In the genomic region with DNA sequence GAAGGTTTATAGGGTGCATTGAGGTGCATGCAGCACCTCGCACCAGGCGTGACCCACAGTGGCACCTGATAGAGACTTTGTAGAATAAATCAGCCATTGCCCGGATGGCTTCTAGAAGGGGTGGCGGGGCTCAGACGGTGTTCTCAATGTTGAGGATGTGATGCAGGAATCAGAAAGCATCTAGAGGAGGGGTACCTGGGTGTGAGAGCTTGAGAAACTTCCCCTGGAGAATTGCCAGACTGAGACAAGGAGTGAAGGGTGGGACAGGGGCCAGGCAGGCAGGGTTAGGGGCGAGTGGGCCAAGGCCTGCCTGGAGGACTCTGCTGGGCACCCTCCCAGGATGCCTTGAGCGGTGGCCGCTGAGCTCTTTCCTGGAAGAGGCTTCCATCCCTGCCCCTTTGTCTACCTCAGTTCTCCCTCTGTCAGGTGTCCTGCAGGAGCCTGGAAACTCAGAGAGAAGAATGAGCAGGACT, we compare ENCODE assay signal across 12 cellular contexts. TPM values are rescaled to one million over a fixed set of nuclear protein-coding genes. Genes with fewer than 3 reads are reported as not detected.
DNase-seq lines count a peak whose midpoint lies in the region; ATAC-seq and TF ChIP-seq lines count a peak whose summit lies in the region.
"Had no signal": no experiment of that assay in that cellular context is flagged by ENCODE, and none has a peak within 500 bp of the region (broad histone marks: within the 10 kb centered on the region; RNA-seq: fewer than 3 reads in every experiment).

No MANE protein-coding gene starts in this region.

- H2BK12ac ChIP-seq in trophoblast cell (ENCODE audit: low read length), result peak overlapping the region; percentile 84

- intact Hi-C loops in Calu3 (cut with micrococcal nuclease; ENCODE audit: unreplicated experiment) (no loop called here), PC-9 (cut with micrococcal nuclease; ENCODE audit: unreplicated experiment) (no loop called here)

- peak overlapping the region; percentile 34 for H2BK120ac ChIP-seq in trophoblast cell (ENCODE audit: insufficient read depth, low read length, poor library complexity)

- H3K4me3 ChIP-seq in PC-9, result peak overlapping the region; percentile 76; the same call in 1 of the 2 replicates
- peak overlapping the region; percentile 69 for H3K4me3 ChIP-seq in epithelial cell of esophagus (ENCODE audit: low read length)
- no peak overlapping the region for H3K4me3 ChIP-seq in trophoblast cell (ENCODE audit: low read depth, low read length)
- H3K4me3 ChIP-seq: BLaER1 treated with 17β-estradiol and CSF1 and Interleukin-3, amounts not matched to agents 10 nM and 100 nM had no signal

- H3K4ac ChIP-seq in trophoblast cell (ENCODE audit: low read depth, low read length), result peak overlapping the region; percentile 51

- H3K27me3 ChIP-seq in PC-9 (ENCODE audit: insufficient read depth, low read depth), result no peaks in the 10 kb centered on the region
- H3K27me3 ChIP-seq in trophoblast cell (ENCODE audit: insufficient read depth, low read length), result no peaks in the 10 kb centered on the region
- H3K27me3 ChIP-seq: BLaER1 treated with 17β-estradiol and CSF1 and Interleukin-3, amounts not matched to agents 10 nM and 100 nM had no signal

- TF ChIP-seq CTCF in Calu3 (IDR thresholded peaks at IDR 0.05; ENCODE audit: unreplicated experiment) (no peak), PC-9 (conservative IDR thresholded peaks at IDR 0.05) (no peak), epithelial cell of esophagus (IDR thresholded peaks at IDR 0.05; ENCODE audit: insufficient read depth, low read depth, low read length, missing control alignments) (no peak)

- H3K27ac Mint-ChIP-seq in Calu3 (ENCODE audit: unreplicated experiment) (peak overlapping the region; percentile 96), T-helper 17 cell (no peak overlapping the region)

- WGBS in trophoblast cell (ENCODE audit: extremely low coverage, insufficient coverage, insufficient read length), result no CpG with 5 or more reads among the region's 8 CpGs

- H3F3A ChIP-seq in PC-9 (ENCODE audit: insufficient read depth, low read depth), result peaks cover 66% of the 10 kb centered on the region

- TSS peak; percentile 19 for BruUV-seq in Calu3 (replicated peaks; lab: Mats Ljungman, UMichigan)
- TSS peak; percentile 41 for BruUV-seq in PC-9 (replicated peaks; lab: Mats Ljungman, UMichigan)

- H3K27me3 Mint-ChIP-seq in Calu3 (ENCODE audit: unreplicated experiment) (no peaks in the 10 kb centered on the region), T-helper 17 cell (no peaks in the 10 kb centered on the region)

- H3K23ac ChIP-seq in trophoblast cell (ENCODE audit: low read length), result no peak overlapping the region

- H3K4me3 Mint-ChIP-seq in Calu3 (ENCODE audit: low read depth, unreplicated experiment) (peak overlapping the region; percentile 90), T-helper 17 cell (no peak overlapping the region)

- no peak overlapping the region for H3K9ac ChIP-seq in trophoblast cell (ENCODE audit: low read length)

- peaks cover 51% of the 10 kb centered on the region for H3K79me1 ChIP-seq in trophoblast cell (ENCODE audit: low read length)

- H4K8ac ChIP-seq in trophoblast cell (ENCODE audit: low read depth, low read length), result peak overlapping the region; percentile 70

- peak overlapping the region; percentile 65 for H2AK5ac ChIP-seq in trophoblast cell (ENCODE audit: low read length)

- H3K79me2 ChIP-seq in PC-9 (ENCODE audit: low read depth) (peaks cover 33% of the 10 kb centered on the region), trophoblast cell (ENCODE audit: control insufficient read depth, insufficient read depth, low read length, poor library complexity) (peaks cover 13% of the 10 kb centered on the region)

- H3K36me3 ChIP-seq in PC-9 (ENCODE audit: low read depth), result no peaks in the 10 kb centered on the region
- H3K36me3 ChIP-seq in trophoblast cell (ENCODE audit: control insufficient read depth in 1 of 2, insufficient read depth in 2 of 2, low read length in 2 of 2), result no peaks in the 10 kb centered on the region
- H3K36me3 ChIP-seq: BLaER1 treated with 17β-estradiol and CSF1 and Interleukin-3, amounts not matched to agents 10 nM and 100 nM; WERI-Rb-1 had no signal

- H3K9me3 Mint-ChIP-seq in Calu3 (ENCODE audit: low read depth, unreplicated experiment), result no peaks in the 10 kb centered on the region

- no peaks in the 10 kb centered on the region for H3K9me3 ChIP-seq in PC-9 (ENCODE audit: insufficient read depth, low read depth)
- no peaks in the 10 kb centered on the region for H3K9me3 ChIP-seq in trophoblast cell (ENCODE audit: insufficient read depth, low read depth, low read length)
- no peaks in the 10 kb centered on the region for H3K9me3 ChIP-seq in T-helper 17 cell (ENCODE audit: control insufficient read depth, low read length, poor library complexity, severe bottlenecking)
- H3K9me3 ChIP-seq: BLaER1 treated with 17β-estradiol and CSF1 and Interleukin-3, amounts not matched to agents 10 nM and 100 nM had no signal

- no peak overlapping the region; the same call in 1 of the 2 replicates for H2AFZ ChIP-seq in PC-9
- no peak overlapping the region for H2AFZ ChIP-seq in trophoblast cell (ENCODE audit: insufficient read depth, low read length, poor library complexity)

- DNase-seq in Calu3, result no peak
- no peak for DNase-seq in PC-9
- no peak for DNase-seq in epithelial cell of esophagus (ENCODE audit: low read depth)
- DNase-seq in trophoblast cell, result no peak
- DNase-seq in iPS-NIHi11 (ENCODE audit: low spot score), result no peak
- no peak for DNase-seq in T-helper 17 cell
- no peak for DNase-seq in stimulated activated CD4-positive, alpha-beta T cell treated with anti-CD3 and anti-CD28 coated beads, Interleukin-4, amount 100 ng/mL, for 1 hour
- DNase-seq: WERI-Rb-1 had no signal

- H3K4me1 Mint-ChIP-seq in Calu3 (ENCODE audit: low read depth, unreplicated experiment), result peaks cover 53% of the 10 kb centered on the region
- H3K4me1 Mint-ChIP-seq in T-helper 17 cell, result peaks cover 3% of the 10 kb centered on the region

- CTCF ChIA-PET in Calu3 (lab: Charles Lee) (interaction anchor here (0.6 to 1.5 kb wide), 7 partner anchors 8 to 118 kb away, joined by 3 to 10 read pairs (median 3); a partner anchor contains a TSS), PC-9 (lab: Charles Lee) (interaction anchor here (1.0 kb wide), 1 partner anchor 12 kb away, joined by 4 read pairs; no protein-coding TSS in a partner anchor)

- H3K9me2 ChIP-seq in PC-9 (ENCODE audit: insufficient read depth), result no peaks in the 10 kb centered on the region

- peak overlapping the region; percentile 61 for H3K18ac ChIP-seq in trophoblast cell (ENCODE audit: low read length)

- H4K12ac ChIP-seq in trophoblast cell (ENCODE audit: low read depth, low read length), result no peak overlapping the region

- H3K27ac ChIP-seq in PC-9 (peak overlapping the region; percentile 92), trophoblast cell (ENCODE audit: low read depth, low read length) (peak overlapping the region; percentile 96)
- H3K27ac ChIP-seq: WERI-Rb-1 had no signal

- ATAC-seq in HG03196 (IDR thresholded peaks at IDR 0.05; ENCODE audit: unreplicated experiment), result no peak
- no peak for ATAC-seq in T-helper 17 cell

- H3K36me3 Mint-ChIP-seq in Calu3 (ENCODE audit: insufficient read depth, unreplicated experiment) (peaks cover 52% of the 10 kb centered on the region), T-helper 17 cell (ENCODE audit: low read depth) (no peaks in the 10 kb centered on the region)

- no peaks in the 10 kb centered on the region for H4K20me1 ChIP-seq in PC-9 (ENCODE audit: insufficient read depth)
- H4K20me1 ChIP-seq: BLaER1 treated with 17β-estradiol and CSF1 and Interleukin-3, amounts not matched to agents 10 nM and 100 nM had no signal

- peak overlapping the region; percentile 49 for H3K14ac ChIP-seq in trophoblast cell (ENCODE audit: low read length)

- peak overlapping the region; percentile 24 for H2BK5ac ChIP-seq in trophoblast cell (ENCODE audit: low read depth, low read length, poor library complexity)

- peak overlapping the region; percentile 90 for H3K4me2 ChIP-seq in PC-9
- H3K4me2 ChIP-seq in trophoblast cell (ENCODE audit: low read length), result no peak overlapping the region

- POLR2A ChIA-PET in PC-9 (lab: Charles Lee; ENCODE audit: unreplicated experiment), result interaction anchor here (0.8 to 1.3 kb wide), 3 partner anchors 9 to 191 kb away, joined by 3 to 17 read pairs (median 5); a partner anchor contains a TSS

- peak overlapping the region; percentile 89 for H4K91ac ChIP-seq in trophoblast cell (ENCODE audit: low read depth, low read length)

- H3K4me1 ChIP-seq in PC-9 (replicated peaks; ENCODE audit: insufficient read depth) (peaks cover 63% of the 10 kb centered on the region), trophoblast cell (ENCODE audit: control insufficient read depth in 1 of 2, insufficient read depth in 2 of 2, low read length in 2 of 2) (peaks cover 48 to 53% of the 10 kb centered on the region in 2 experiments)

RNA-seq across cellular contexts. Expression of a gene that starts 9.3 kb away (rescaled TPM):
- 269 and 278 TPM in 2 replicates for total RNA-seq in Calu3 (2022)
- total RNA-seq in PC-9 (2021), result 105 and 131 TPM in 2 replicates
- 242 and 265 TPM in 2 replicates for polyA plus RNA-seq in trophoblast cell (2013)
- total RNA-seq in T-helper 17 cell, result 1 to 10 TPM in 1 of 2 donors, under 1 TPM in 1; 0.65 to 1.3 TPM

RNA-seq across cellular contexts. Expression of a gene that starts 48.9 kb away (rescaled TPM):
- total RNA-seq in Calu3 (2022), result not detected in 2 replicates
- total RNA-seq in PC-9 (2021), result 0.25 TPM in 1 of 2 replicates, not detected in the other
- polyA plus RNA-seq in trophoblast cell (2013), result 0.49 and 0.54 TPM in 2 replicates
- total RNA-seq in T-helper 17 cell, result under 1 TPM; 0.75 to 0.99 TPM
- total RNA-seq: fibroblast of lung, osteoblast had no signal
- polyA plus RNA-seq: fibroblast of lung had no signal

Comparison
In these comparisons a context has a peak if more than half of its experiments do, and no peak if none do; other contexts are left out.
1. RNA of a gene that starts 9.3 kb away (total RNA-seq): 269 to 278 TPM in Calu3 and 105 to 131 TPM in PC-9; 0.65 to 1.3 TPM in T-helper 17 cell; every median in the first group is over 10 times any median in the second.